In the genomic region with DNA sequence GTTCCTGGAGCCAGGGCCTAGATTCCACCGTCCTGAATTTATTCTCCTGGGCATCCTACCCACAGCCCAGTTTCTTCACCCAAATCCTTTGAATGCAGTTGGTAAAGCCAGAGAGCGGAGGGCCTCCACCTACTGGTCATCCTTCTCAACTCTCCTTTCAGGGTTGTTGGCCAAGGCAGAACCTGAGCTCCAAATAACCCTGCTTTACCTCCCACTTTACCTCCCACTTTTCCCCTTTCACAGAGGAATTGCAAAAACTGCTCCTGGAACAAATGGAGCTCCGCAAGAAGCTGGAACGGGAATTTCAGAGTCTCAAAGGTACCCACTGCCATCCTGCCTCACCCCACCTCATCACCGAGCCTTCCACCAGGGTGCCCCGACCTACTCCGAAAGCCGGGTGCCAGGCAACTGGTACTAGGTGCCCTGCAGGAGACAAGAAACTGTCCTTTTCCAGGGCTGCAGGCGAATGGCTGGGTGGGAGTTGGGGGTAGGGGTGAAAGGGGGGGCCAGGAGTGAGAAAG, we compare ENCODE assay signal across 1 cellular context.
TF ChIP-seq lines count a peak whose summit lies in the region.

No MANE protein-coding gene starts in this region.

TF ChIP-seq in H1, 55 proteins besides CTCF, POLR2A, EP300 and RAD21:
- TF ChIP-seq RBBP5 (IDR thresholded peaks at IDR 0.05; ENCODE audit: borderline replicate concordance, low read depth, low read length): no peak
- peak; percentile 1 for TF ChIP-seq EZH2 (IDR thresholded peaks at IDR 0.05; ENCODE audit: low read depth, low read length, severe bottlenecking)
- peak; percentile 14 for TF ChIP-seq RNF2 (IDR thresholded peaks at IDR 0.05; ENCODE audit: borderline replicate concordance, low read depth, low read length, missing control alignments, poor library complexity, severe bottlenecking)
- no peak for TF ChIP-seq TAF7 (optimal IDR thresholded peaks at IDR 0.05; ENCODE audit: borderline replicate concordance, low read depth, low read length)
TF ChIP-seq in H1: peak in this region for 2.
